1 cellular context compared by ENCODE assay signal in genomic region chr20:37345339-37346231, GRCh38.
TF ChIP-seq lines count a peak whose summit lies in the region.

TSS of gene SRC (plus strand) at chr20:37346140. CDS start at chr20:37384154, 38,014 bp downstream.

TF ChIP-seq in K562, 482 proteins besides CTCF, POLR2A, EP300 and RAD21 (continues in another document):
- TF ChIP-seq, protein P1, sequence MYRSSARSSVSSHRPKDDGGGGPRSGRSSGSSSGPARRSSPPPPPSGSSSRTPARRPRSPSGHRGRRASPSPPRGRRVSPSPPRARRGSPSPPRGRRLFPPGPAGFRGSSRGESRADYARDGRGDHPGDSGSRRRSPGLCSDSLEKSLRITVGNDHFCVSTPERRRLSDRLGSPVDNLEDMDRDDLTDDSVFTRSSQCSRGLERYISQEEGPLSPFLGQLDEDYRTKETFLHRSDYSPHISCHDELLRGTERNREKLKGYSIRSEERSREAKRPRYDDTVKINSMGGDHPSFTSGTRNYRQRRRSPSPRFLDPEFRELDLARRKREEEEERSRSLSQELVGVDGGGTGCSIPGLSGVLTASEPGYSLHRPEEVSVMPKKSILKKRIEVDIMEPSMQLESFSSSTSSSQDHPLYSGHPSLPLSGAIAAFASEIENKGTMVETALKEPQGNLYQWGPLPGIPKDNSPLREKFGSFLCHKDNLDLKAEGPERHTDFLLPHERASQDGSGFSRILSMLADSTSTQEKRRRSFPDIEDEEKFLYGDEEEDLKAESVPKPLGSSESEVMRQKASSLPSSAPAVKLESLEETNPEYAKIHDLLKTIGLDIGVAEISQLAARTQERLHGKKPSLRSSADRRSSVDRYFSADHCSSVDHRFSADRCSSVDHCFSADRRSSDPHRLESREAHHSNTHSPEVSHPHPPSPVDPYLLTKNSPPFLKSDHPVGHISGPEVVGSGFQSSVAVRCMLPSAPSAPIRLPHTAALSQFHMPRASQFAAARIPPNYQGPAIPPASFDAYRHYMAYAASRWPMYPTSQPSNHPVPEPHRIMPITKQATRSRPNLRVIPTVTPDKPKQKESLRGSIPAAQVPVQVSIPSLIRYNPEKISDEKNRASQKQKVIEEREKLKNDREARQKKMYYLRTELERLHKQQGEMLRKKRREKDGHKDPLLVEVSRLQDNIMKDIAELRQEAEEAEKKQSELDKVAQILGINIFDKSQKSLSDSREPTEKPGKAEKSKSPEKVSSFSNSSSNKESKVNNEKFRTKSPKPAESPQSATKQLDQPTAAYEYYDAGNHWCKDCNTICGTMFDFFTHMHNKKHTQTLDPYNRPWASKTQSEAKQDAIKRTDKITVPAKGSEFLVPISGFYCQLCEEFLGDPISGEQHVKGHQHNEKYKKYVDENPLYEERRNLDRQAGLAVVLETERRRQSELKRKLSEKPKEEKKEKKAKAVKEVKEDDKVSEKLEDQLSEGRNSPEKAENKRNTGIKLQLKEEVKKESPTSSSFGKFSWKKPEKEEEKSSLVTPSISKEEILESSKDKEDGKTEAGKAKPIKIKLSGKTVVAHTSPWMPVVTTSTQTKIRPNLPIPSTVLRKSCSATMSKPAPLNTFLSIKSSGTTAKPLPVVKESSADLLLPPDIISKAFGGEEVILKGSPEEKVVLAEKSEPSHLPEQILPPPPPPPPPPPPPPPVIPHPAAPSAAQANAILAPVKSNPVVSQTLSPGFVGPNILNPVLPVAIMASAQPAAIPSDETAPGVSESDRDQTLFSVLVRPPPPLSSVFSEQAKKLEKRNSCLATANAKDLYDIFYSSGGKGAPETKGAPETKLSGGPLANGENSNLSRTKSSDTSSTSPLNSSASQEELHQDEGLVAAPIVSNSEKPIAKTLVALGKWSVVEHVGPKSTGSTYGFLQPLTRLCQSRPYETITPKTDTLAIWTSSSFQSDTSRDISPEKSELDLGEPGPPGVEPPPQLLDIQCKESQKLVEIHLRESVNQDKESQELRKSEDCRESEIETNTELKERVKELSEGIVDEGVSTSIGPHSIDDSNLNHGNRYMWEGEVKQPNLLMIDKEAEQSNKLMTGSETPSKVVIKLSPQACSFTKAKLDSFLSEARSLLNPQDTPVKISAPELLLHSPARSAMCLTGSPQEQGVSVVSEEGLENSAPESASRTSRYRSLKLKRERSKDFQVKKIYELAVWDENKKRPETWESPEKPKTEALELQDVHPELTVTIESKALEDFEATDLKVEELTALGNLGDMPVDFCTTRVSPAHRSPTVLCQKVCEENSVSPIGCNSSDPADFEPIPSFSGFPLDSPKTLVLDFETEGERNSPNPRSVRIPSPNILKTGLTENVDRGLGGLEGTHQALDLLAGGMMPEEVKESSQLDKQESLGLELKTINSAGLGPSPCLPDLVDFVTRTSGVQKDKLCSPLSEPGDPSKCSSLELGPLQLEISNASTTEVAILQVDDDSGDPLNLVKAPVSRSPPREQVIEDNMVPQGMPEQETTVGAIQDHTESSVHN (IDR thresholded peaks at IDR 0.05; ENCODE audit: borderline replicate concordance in 1 of 2, low read depth in 1 of 2), result no peak
- TF ChIP-seq NR2F6 (CRISPR knock-in tag; IDR thresholded peaks at IDR 0.05), result no peak
- peak; percentile 14 for TF ChIP-seq CCNT2 (IDR thresholded peaks at IDR 0.05; ENCODE audit: borderline replicate concordance, extremely low read depth, insufficient read length, low read depth, low read length)
- peak; percentile 19 for TF ChIP-seq HMGN3 (IDR thresholded peaks at IDR 0.05; ENCODE audit: borderline replicate concordance, extremely low read depth, insufficient read length, low read depth, low read length)
- no peak for TF ChIP-seq FOXK2 (conservative IDR thresholded peaks at IDR 0.05 in 1 of 2, IDR thresholded peaks at IDR 0.05 in 1 of 2; ENCODE audit: low read depth in 2 of 2)
- no peak for TF ChIP-seq HNRNPK (IDR thresholded peaks at IDR 0.05; ENCODE audit: low read depth, low read length, poor library complexity, severe bottlenecking)
- TF ChIP-seq ZNF232 (CRISPR knock-in tag; IDR thresholded peaks at IDR 0.05), result no peak
- no peak for TF ChIP-seq PYGO2 (tag; IDR thresholded peaks at IDR 0.05)
- TF ChIP-seq NBN (IDR thresholded peaks at IDR 0.05; ENCODE audit: low read depth), result no peak
- TF ChIP-seq E2F6 (IDR thresholded peaks at IDR 0.05; ENCODE audit: borderline replicate concordance in 1 of 2, extremely low read depth in 1 of 2, insufficient read depth in 1 of 2, insufficient read length in 1 of 2, low read depth in 1 of 2, low read length in 1 of 2, poor library complexity in 1 of 2, severe bottlenecking in 1 of 2), result peak in 1 of 2 experiments; percentile 25
- TF ChIP-seq EGR1 (conservative IDR thresholded peaks at IDR 0.05), result peak; percentile 58
- TF ChIP-seq POLR3G (IDR thresholded peaks at IDR 0.05; ENCODE audit: extremely low read depth, insufficient read length, insufficient replicate concordance), result no peak
- TF ChIP-seq, protein P2, sequence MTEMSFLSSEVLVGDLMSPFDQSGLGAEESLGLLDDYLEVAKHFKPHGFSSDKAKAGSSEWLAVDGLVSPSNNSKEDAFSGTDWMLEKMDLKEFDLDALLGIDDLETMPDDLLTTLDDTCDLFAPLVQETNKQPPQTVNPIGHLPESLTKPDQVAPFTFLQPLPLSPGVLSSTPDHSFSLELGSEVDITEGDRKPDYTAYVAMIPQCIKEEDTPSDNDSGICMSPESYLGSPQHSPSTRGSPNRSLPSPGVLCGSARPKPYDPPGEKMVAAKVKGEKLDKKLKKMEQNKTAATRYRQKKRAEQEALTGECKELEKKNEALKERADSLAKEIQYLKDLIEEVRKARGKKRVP (CRISPR knock-in tag; IDR thresholded peaks at IDR 0.05), result no peak
- peak; percentile 63 for TF ChIP-seq ZFX (CRISPR knock-in tag; IDR thresholded peaks at IDR 0.05)
- no peak for TF ChIP-seq ZNF253 (CRISPR knock-in tag; conservative IDR thresholded peaks at IDR 0.05)
- peak; percentile 56 for TF ChIP-seq CXXC5 (CRISPR knock-in tag; IDR thresholded peaks at IDR 0.05)
- TF ChIP-seq CHD4 (IDR thresholded peaks at IDR 0.05; ENCODE audit: insufficient read depth, insufficient replicate concordance, low read depth, low read length, poor library complexity, severe bottlenecking), result peak; percentile 73
- TF ChIP-seq TRIM28 (IDR thresholded peaks at IDR 0.05), result no peak
- TF ChIP-seq ZNF133 (CRISPR knock-in tag; IDR thresholded peaks at IDR 0.05), result no peak
- peak; percentile 56 to 77; a peak in 3 of 4 replicates for TF ChIP-seq MAZ (CRISPR knock-in tag; conservative IDR thresholded peaks at IDR 0.05 in 1 of 2, IDR thresholded peaks at IDR 0.05 in 1 of 2)
- TF ChIP-seq SIRT6 (IDR thresholded peaks at IDR 0.05; ENCODE audit: low read depth, low read length), result no peak
- TF ChIP-seq ZNF263 (CRISPR knock-in tag; IDR thresholded peaks at IDR 0.05; ENCODE audit: borderline replicate concordance), result peak; percentile 97
- TF ChIP-seq SNIP1 (IDR thresholded peaks at IDR 0.05; ENCODE audit: low read depth), result no peak
- TF ChIP-seq, protein P3, sequence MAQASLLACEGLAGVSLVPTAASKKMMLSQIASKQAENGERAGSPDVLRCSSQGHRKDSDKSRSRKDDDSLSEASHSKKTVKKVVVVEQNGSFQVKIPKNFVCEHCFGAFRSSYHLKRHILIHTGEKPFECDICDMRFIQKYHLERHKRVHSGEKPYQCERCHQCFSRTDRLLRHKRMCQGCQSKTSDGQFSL (CRISPR knock-in tag; IDR thresholded peaks at IDR 0.05), result peak; percentile 56; the same call in 1 of the 2 replicates
- TF ChIP-seq, protein P3 (tag; IDR thresholded peaks at IDR 0.05), result no peak
- no peak for TF ChIP-seq CGGBP1 (CRISPR knock-in tag; IDR thresholded peaks at IDR 0.05)
- TF ChIP-seq PHF8 (IDR thresholded peaks at IDR 0.05; ENCODE audit: borderline replicate concordance, low read length), result peak; percentile 34; the same call in 1 of the 2 replicates
- peak; percentile 84 for TF ChIP-seq BCOR (IDR thresholded peaks at IDR 0.05)
- TF ChIP-seq ZNF174 (CRISPR knock-in tag; IDR thresholded peaks at IDR 0.05), result no peak
- no peak for TF ChIP-seq ZNF146 (CRISPR knock-in tag; IDR thresholded peaks at IDR 0.05; ENCODE audit: unreplicated experiment)
- no peak for TF ChIP-seq RBM14 (IDR thresholded peaks at IDR 0.05; ENCODE audit: borderline replicate concordance, insufficient read depth, low read depth, low read length)
- TF ChIP-seq MLLT1 (IDR thresholded peaks at IDR 0.05), result no peak
- TF ChIP-seq, protein P4, sequence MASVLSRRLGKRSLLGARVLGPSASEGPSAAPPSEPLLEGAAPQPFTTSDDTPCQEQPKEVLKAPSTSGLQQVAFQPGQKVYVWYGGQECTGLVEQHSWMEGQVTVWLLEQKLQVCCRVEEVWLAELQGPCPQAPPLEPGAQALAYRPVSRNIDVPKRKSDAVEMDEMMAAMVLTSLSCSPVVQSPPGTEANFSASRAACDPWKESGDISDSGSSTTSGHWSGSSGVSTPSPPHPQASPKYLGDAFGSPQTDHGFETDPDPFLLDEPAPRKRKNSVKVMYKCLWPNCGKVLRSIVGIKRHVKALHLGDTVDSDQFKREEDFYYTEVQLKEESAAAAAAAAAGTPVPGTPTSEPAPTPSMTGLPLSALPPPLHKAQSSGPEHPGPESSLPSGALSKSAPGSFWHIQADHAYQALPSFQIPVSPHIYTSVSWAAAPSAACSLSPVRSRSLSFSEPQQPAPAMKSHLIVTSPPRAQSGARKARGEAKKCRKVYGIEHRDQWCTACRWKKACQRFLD (CRISPR knock-in tag; IDR thresholded peaks at IDR 0.05), result no peak
- TF ChIP-seq ZFP36 (IDR thresholded peaks at IDR 0.05; ENCODE audit: low read depth, low read length, partially characterized antibody), result peak; percentile 72
- no peak for TF ChIP-seq NFRKB (IDR thresholded peaks at IDR 0.05; ENCODE audit: low read depth)
- TF ChIP-seq CREB1 (IDR thresholded peaks at IDR 0.05), result no peak
- TF ChIP-seq CREB1 (CRISPR knock-in tag; IDR thresholded peaks at IDR 0.05), result no peak
- TF ChIP-seq SMARCA5 (IDR thresholded peaks at IDR 0.05), result no peak
- TF ChIP-seq CBX1 (IDR thresholded peaks at IDR 0.05; ENCODE audit: low read depth), result 0 out of 2 replicates have a peak, but pooled peaks have one; percentile 55
- TF ChIP-seq ADNP (tag; IDR thresholded peaks at IDR 0.05), result peak; percentile 76
- peak; percentile 83 for TF ChIP-seq POLR2G (IDR thresholded peaks at IDR 0.05; ENCODE audit: low read depth, low read length)
- TF ChIP-seq ETV1 (tag; conservative IDR thresholded peaks at IDR 0.05; ENCODE audit: low read depth), result peak; percentile 51; the same call in 1 of the 2 replicates
- TF ChIP-seq ZBTB7A (IDR thresholded peaks at IDR 0.05; ENCODE audit: borderline replicate concordance, control insufficient read depth, low read depth, low read length), result peak; percentile 77; the same call in 1 of the 2 replicates
- TF ChIP-seq ZNF398 (CRISPR knock-in tag; IDR thresholded peaks at IDR 0.05), result no peak
- TF ChIP-seq SUPT5H (IDR thresholded peaks at IDR 0.05), result peak; percentile 63
- TF ChIP-seq TAF15 (IDR thresholded peaks at IDR 0.05; ENCODE audit: low read depth, low read length), result no peak
